Comparison of ENCODE assay signal across 32 cellular contexts in genomic region chr16:10824111-10824893, GRCh38. TPM values are rescaled to one million over a fixed set of nuclear protein-coding genes. Genes with fewer than 3 reads are reported as not detected.
DNase-seq lines count a peak whose midpoint lies in the region; ATAC-seq and TF ChIP-seq lines count a peak whose summit lies in the region.
"Had no signal": no experiment of that assay in that cellular context is flagged by ENCODE, and none has a peak within 500 bp of the region (broad histone marks: within the 10 kb centered on the region; RNA-seq: fewer than 3 reads in every experiment).

No MANE protein-coding gene starts in this region.

- TF ChIP-seq EP300 in ovary (IDR thresholded peaks at IDR 0.05) = no peak

- H3K27ac ChIP-seq in heart left ventricle (peak overlapping the region in 8 of 12 donors; percentile 10 to 77 (median 37)), ovary (peak overlapping the region in 1 of 2 donors; percentile 6), upper lobe of right lung (no peak overlapping the region)
- H3K27ac ChIP-seq: A549, cardiac muscle cell, esophagus muscularis mucosa, foreskin keratinocyte, hepatocyte, SJSA1, suprapubic skin had no signal

- 56 to 76% (median 66%) methylated on average over 13 of the region's 13 CpGs for WGBS in heart left ventricle, 4 donors
- WGBS in ovary, 3 donors = 47 to 62% (median 50%) methylated on average over 13 of the region's 13 CpGs

- no peaks in the 10 kb centered on the region for H3K27me3 ChIP-seq in heart left ventricle
- H3K27me3 ChIP-seq in ovary = no peaks in the 10 kb centered on the region
- no peaks in the 10 kb centered on the region for H3K27me3 ChIP-seq in upper lobe of right lung
- H3K27me3 ChIP-seq: cardiac muscle cell, esophagus muscularis mucosa, suprapubic skin had no signal

- H3K36me3 ChIP-seq in heart left ventricle (no peaks in the 10 kb centered on the region), ovary (no peaks in the 10 kb centered on the region), upper lobe of right lung (no peaks in the 10 kb centered on the region)
- H3K36me3 ChIP-seq: cardiac muscle cell, esophagus muscularis mucosa, SJSA1, suprapubic skin had no signal

- H3K4me3 ChIP-seq in heart left ventricle (no peak overlapping the region), ovary (no peak overlapping the region), upper lobe of right lung (no peak overlapping the region)
- H3K4me3 ChIP-seq: A549, cardiac muscle cell, esophagus muscularis mucosa, hepatocyte, SJSA1, suprapubic skin had no signal

- H3K9me3 ChIP-seq in heart left ventricle (no peaks in the 10 kb centered on the region), ovary (no peaks in the 10 kb centered on the region), upper lobe of right lung (no peaks in the 10 kb centered on the region)
- H3K9me3 ChIP-seq: A549, esophagus muscularis mucosa, SJSA1, suprapubic skin had no signal

- TF ChIP-seq CTCF in heart left ventricle (IDR thresholded peaks at IDR 0.05) (no peak), ovary (IDR thresholded peaks at IDR 0.05) (no peak), upper lobe of right lung (IDR thresholded peaks at IDR 0.05) (no peak)

- intact Hi-C loops in heart left ventricle (cut with DNase I) (loop anchor here in 3 of 10 donors (5.0 to 10.0 kb wide), 3 partner anchors 67 to 250 kb away; no protein-coding TSS in a partner anchor), cardiac septum (cut with DNase I) (loop anchor here (10.0 kb wide), 1 partner anchor 300 kb away; no protein-coding TSS in a partner anchor), ovary (cut with DNase I) (no loop called here), upper lobe of right lung (cut with DNase I) (no loop called here)

- H3K4me1 ChIP-seq in heart left ventricle (peaks cover 3 to 42% (median 26%) of the 10 kb centered on the region in 12 donors), ovary (ENCODE audit: insufficient read depth) (peaks cover 11% of the 10 kb centered on the region), upper lobe of right lung (peaks cover 27% of the 10 kb centered on the region)
- H3K4me1 ChIP-seq: A549, foreskin keratinocyte, SJSA1 had no signal

- no peak for TF ChIP-seq POLR2A in heart left ventricle (IDR thresholded peaks at IDR 0.05)
- TF ChIP-seq POLR2A in ovary (IDR thresholded peaks at IDR 0.05) = no peak

- DNase-seq in heart left ventricle (peak in 1 of 5 donors; percentile 49), cardiac septum (ENCODE audit: low spot score) (no peak), left lobe of liver (ENCODE audit: low spot score) (peak; percentile 69), ovary (peak; percentile 38 to 76 (median 63)), upper lobe of right lung (peak; percentile 81), DMS79 treated with DMSO at 0.1 percent for 48 hours (lab: John Stamatoyannopoulos, UW) (no peak)
- DNase-seq in activated CD4-positive, alpha-beta T cell treated with anti-CD3 and anti-CD28 coated beads, Interleukin-2, amount 50 U/mL, for 4 hours = no peak
- DNase-seq: activated CD4-positive, alpha-beta memory T cell treated with anti-CD3 and anti-CD28 coated beads for 36 hours; activated CD8-positive, alpha-beta memory T cell treated with anti-CD3 and anti-CD28 coated beads, Interleukin-2, amount 50 U/mL, for 4 hours; AML-193; anterior cingulate cortex; CD8-positive, alpha-beta T cell; endodermal cell; foreskin keratinocyte; left colon; natural killer cell; NCI-H1930; NCI-H524; stimulated activated CD4-positive, alpha-beta T cell treated with anti-CD3 and anti-CD28 coated beads, Interleukin-2, amount 100 ng/mL, for 48 hours; T-cell had no signal

- ATAC-seq in heart left ventricle (no peak), left lobe of liver (no peak), upper lobe of right lung (peak; percentile 2), HG03520 (IDR thresholded peaks at IDR 0.05; ENCODE audit: unreplicated experiment) (no peak)
- ATAC-seq: A549; CD8-positive, alpha-beta T cell; foreskin keratinocyte; left colon; natural killer cell; Panc1; right cardiac atrium; T-cell had no signal

RNA-seq across cellular contexts. Expression of gene TVP23A, which starts 5.7 kb away (rescaled TPM):
- total RNA-seq in heart left ventricle (under 1 TPM in 5 of 9 donors, not detected in 4; 0.30 to 0.95 (median 0.34) TPM), cardiac septum (0.13 TPM), left lobe of liver (not detected), ovary (10 to 100 TPM in 1 of 7 donors, 1 to 10 TPM in 6; 3.5 to 17.1 (median 8.2) TPM), upper lobe of right lung (0.69 TPM)
- polyA plus RNA-seq in heart left ventricle (under 1 TPM; 0.08 TPM), ovary (10 to 100 TPM in 1 of 2 donors, 1 to 10 TPM in 1; 3.2 to 15.3 TPM)
- total RNA-seq: activated CD4-positive, alpha-beta memory T cell treated with anti-CD3 and anti-CD28 coated beads for 36 hours; CD8-positive, alpha-beta T cell; foreskin keratinocyte; G401; LHCN-M2; natural killer cell; osteocyte; SJSA1 had no signal
- polyA plus RNA-seq: foreskin keratinocyte had no signal

RNA-seq across cellular contexts. Expression of gene CIITA, which starts 52.7 kb away (rescaled TPM):
- total RNA-seq in heart left ventricle (10 to 100 TPM in 3 of 9 donors, 1 to 10 TPM in 6; 1.6 to 73.9 (median 8.2) TPM), cardiac septum (7.2 TPM), left lobe of liver (1.7 TPM), ovary (10 to 100 TPM in 3 of 7 donors, 1 to 10 TPM in 4; 2.9 to 19.9 (median 7.2) TPM), upper lobe of right lung (78.9 TPM)
- polyA plus RNA-seq in heart left ventricle (10 to 100 TPM in 1 of 2 donors, 1 to 10 TPM in 1; 2.6 to 10.8 TPM), ovary (10 to 100 TPM in 1 of 2 donors, 1 to 10 TPM in 1; 3.8 to 17.8 TPM)
- total RNA-seq: G401, hepatocyte, osteocyte had no signal

Comparison
In these comparisons a context has a peak if more than half of its experiments do, and no peak if none do; other contexts are left out.
1. DNase-seq: peak in left lobe of liver (single experiment), ovary (5 of 5) and upper lobe of right lung (single experiment); none in cardiac septum (single experiment), DMS79 treated with DMSO at 0.1 percent for 48 hours (single experiment) and activated CD4-positive, alpha-beta T cell treated with anti-CD3 and anti-CD28 coated beads, Interleukin-2, amount 50 U/mL, for 4 hours (0 of 2).